In the genomic region with DNA sequence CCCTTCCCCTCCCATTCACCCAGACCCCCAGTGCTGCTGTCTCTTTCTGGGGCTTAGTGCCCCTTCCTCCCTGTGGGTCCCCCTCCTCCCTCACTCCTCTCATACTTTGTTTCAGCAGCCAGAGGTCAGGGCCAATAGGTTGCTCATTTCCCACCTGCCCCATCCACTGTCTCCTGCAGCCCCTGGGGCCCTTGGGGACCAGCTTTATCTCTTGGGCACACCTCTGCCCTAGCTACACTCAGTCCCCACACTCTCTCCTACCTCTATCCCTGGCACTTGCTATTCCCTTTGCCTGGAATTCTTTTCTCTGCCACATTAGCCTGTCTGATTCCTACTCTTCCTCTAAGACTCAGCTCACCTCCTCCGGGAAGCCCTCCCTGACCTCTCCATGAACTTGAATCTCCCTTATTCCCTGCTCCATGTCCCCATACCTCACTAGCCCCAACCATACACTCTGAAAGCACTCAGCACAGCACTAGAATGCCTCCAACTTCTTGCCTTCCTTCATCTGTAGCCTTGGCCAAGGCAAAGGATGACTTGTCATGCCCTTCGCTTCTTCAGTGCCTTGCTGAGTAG, we compare ENCODE assay signal across 2 cellular contexts.
TF ChIP-seq lines count a peak whose summit lies in the region.

No MANE protein-coding gene starts in this region.

TF ChIP-seq in HEK293, 187 proteins besides CTCF, POLR2A, EP300 and RAD21:
- TF ChIP-seq ZNF341 (tag by site-specific recombination; IDR thresholded peaks at IDR 0.05; ENCODE audit: low read depth) (0 out of 2 replicates have a peak, but pooled peaks have one; percentile 1), WT1 (tag by site-specific recombination; IDR thresholded peaks at IDR 0.05) (no peak), ZNF239 (tag by site-specific recombination; IDR thresholded peaks at IDR 0.05) (0 out of 2 replicates have a peak, but pooled peaks have one; percentile 69)

TF ChIP-seq in H1, 55 proteins besides CTCF, POLR2A, EP300 and RAD21:
- TF ChIP-seq TEAD4 (IDR thresholded peaks at IDR 0.05; ENCODE audit: low read depth, low read length), result no peak
- TF ChIP-seq FOSL1 (IDR thresholded peaks at IDR 0.05; ENCODE audit: insufficient read depth, low read depth, low read length), result no peak
- no peak for TF ChIP-seq SIX5 (IDR thresholded peaks at IDR 0.05; ENCODE audit: low read depth, low read length)
- TF ChIP-seq, protein P1, sequence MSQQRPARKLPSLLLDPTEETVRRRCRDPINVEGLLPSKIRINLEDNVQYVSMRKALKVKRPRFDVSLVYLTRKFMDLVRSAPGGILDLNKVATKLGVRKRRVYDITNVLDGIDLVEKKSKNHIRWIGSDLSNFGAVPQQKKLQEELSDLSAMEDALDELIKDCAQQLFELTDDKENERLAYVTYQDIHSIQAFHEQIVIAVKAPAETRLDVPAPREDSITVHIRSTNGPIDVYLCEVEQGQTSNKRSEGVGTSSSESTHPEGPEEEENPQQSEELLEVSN (IDR thresholded peaks at IDR 0.05), result no peak
- no peak for TF ChIP-seq SP4 (IDR thresholded peaks at IDR 0.05; ENCODE audit: low read length)
- TF ChIP-seq TAF7 (optimal IDR thresholded peaks at IDR 0.05; ENCODE audit: borderline replicate concordance, low read depth, low read length), result no peak
- TF ChIP-seq RNF2 (IDR thresholded peaks at IDR 0.05; ENCODE audit: borderline replicate concordance, low read depth, low read length, missing control alignments, poor library complexity, severe bottlenecking), result no peak
- no peak for TF ChIP-seq SAP30 (IDR thresholded peaks at IDR 0.05; ENCODE audit: insufficient read depth, insufficient replicate concordance, low read length)
- TF ChIP-seq, protein P2, sequence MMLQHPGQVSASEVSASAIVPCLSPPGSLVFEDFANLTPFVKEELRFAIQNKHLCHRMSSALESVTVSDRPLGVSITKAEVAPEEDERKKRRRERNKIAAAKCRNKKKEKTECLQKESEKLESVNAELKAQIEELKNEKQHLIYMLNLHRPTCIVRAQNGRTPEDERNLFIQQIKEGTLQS (IDR thresholded peaks at IDR 0.05; ENCODE audit: insufficient read depth, low read depth, low read length), result no peak
- TF ChIP-seq CTBP2 (IDR thresholded peaks at IDR 0.05; ENCODE audit: borderline replicate concordance, insufficient read depth, insufficient read length, low read length), result no peak
- TF ChIP-seq JUND (IDR thresholded peaks at IDR 0.05; ENCODE audit: low read length), result no peak
- TF ChIP-seq HDAC6 (IDR thresholded peaks at IDR 0.05; ENCODE audit: low read depth, low read length), result no peak
- no peak for TF ChIP-seq GABPA (IDR thresholded peaks at IDR 0.05; ENCODE audit: borderline replicate concordance, insufficient read depth, low read length)
- TF ChIP-seq EGR1 (IDR thresholded peaks at IDR 0.05; ENCODE audit: borderline replicate concordance, low read depth, low read length), result no peak
- TF ChIP-seq BACH1 (IDR thresholded peaks at IDR 0.05; ENCODE audit: low read length), result no peak
